ENCODE assay signal across 21 cellular contexts in genomic region chr1:237011432-237011831, GRCh38. TPM values are rescaled to one million over a fixed set of nuclear protein-coding genes. Genes with fewer than 3 reads are reported as not detected.
DNase-seq lines count a peak whose midpoint lies in the region; ATAC-seq and TF ChIP-seq lines count a peak whose summit lies in the region.
"Had no signal": no experiment of that assay in that cellular context is flagged by ENCODE, and none has a peak within 500 bp of the region (broad histone marks: within the 10 kb centered on the region; RNA-seq: fewer than 3 reads in every experiment).

No MANE protein-coding gene starts in this region.

- TF ChIP-seq CTCF in coronary artery (IDR thresholded peaks at IDR 0.05) (no peak), tibial artery (IDR thresholded peaks at IDR 0.05) (no peak)

- DNase-seq in coronary artery (ENCODE audit: low spot score) (no peak), left cardiac atrium (no peak), tibial artery (no peak), occipital lobe (lab: John Stamatoyannopoulos, UW) (no peak), OCI-M1 (lab: John Stamatoyannopoulos, UW) (no peak)
- DNase-seq: Calu3; CD8-positive, alpha-beta T cell; DMS53; EL; NCI-H1105; NCI-H2081 treated with DMSO at 0.1 percent for 48 hours; NCI-H510A; NCI-H748 treated with DMSO at 0.1 percent for 48 hours; NK-92 treated with Interleukin-12 subunit alpha and Interleukin-12 subunit beta, amount 100 ng/mL, for 24 hours; SHP77 treated with DMSO at 0.1 percent for 48 hours had no signal

- peaks cover 15% of the 10 kb centered on the region for H3K4me1 ChIP-seq in rectal smooth muscle tissue (ENCODE audit: control insufficient read depth, insufficient read depth, low read length)
- peaks cover 0 to 42% (median 18%) of the 10 kb centered on the region in 4 donors for H3K4me1 ChIP-seq in tibial artery
- H3K4me1 ChIP-seq: BLaER1 treated with 17β-estradiol and CSF1 and Interleukin-3, amounts not matched to agents 10 nM and 100 nM had no signal

- no peak overlapping the region for H3K9ac ChIP-seq in rectal smooth muscle tissue (ENCODE audit: low read length)
- H3K9ac ChIP-seq: BLaER1 treated with 17β-estradiol and CSF1 and Interleukin-3, amounts not matched to agents 10 nM and 100 nM had no signal

- no peaks in the 10 kb centered on the region for H3K36me3 ChIP-seq in rectal smooth muscle tissue (ENCODE audit: control insufficient read depth, insufficient read depth, low read length)
- H3K36me3 ChIP-seq in tibial artery: no peaks in the 10 kb centered on the region
- H3K36me3 ChIP-seq: BLaER1 treated with 17β-estradiol and CSF1 and Interleukin-3, amounts not matched to agents 10 nM and 100 nM had no signal

- no peaks in the 10 kb centered on the region for H3K9me3 ChIP-seq in tibial artery
- H3K9me3 ChIP-seq: BLaER1 treated with 17β-estradiol and CSF1 and Interleukin-3, amounts not matched to agents 10 nM and 100 nM had no signal

- H3K27me3 ChIP-seq in rectal smooth muscle tissue (ENCODE audit: control insufficient read depth, insufficient read depth, low read length) (no peaks in the 10 kb centered on the region), tibial artery (no peaks in the 10 kb centered on the region)
- H3K27me3 ChIP-seq: BLaER1 treated with 17β-estradiol and CSF1 and Interleukin-3, amounts not matched to agents 10 nM and 100 nM had no signal

- H3K27ac ChIP-seq in coronary artery (peak overlapping the region; percentile 86 to 95), rectal smooth muscle tissue (ENCODE audit: low read depth, low read length) (peak overlapping the region; percentile 71), tibial artery (peak overlapping the region; percentile 91 to 92)
- H3K27ac ChIP-seq: BLaER1 treated with 17β-estradiol and CSF1 and Interleukin-3, amounts not matched to agents 10 nM and 100 nM had no signal

- ATAC-seq in left cardiac atrium (peak; percentile 44 to 65), HG03159 (IDR thresholded peaks at IDR 0.05; ENCODE audit: unreplicated experiment) (no peak)
- ATAC-seq: CD8-positive, alpha-beta T cell; K562 had no signal

- H3K4me3 ChIP-seq in coronary artery (no peak overlapping the region), rectal smooth muscle tissue (ENCODE audit: low read length) (no peak overlapping the region), tibial artery (no peak overlapping the region)
- H3K4me3 ChIP-seq: BLaER1 treated with 17β-estradiol and CSF1 and Interleukin-3, amounts not matched to agents 10 nM and 100 nM; K562 had no signal

- intact Hi-C loops in left cardiac atrium (cut with DNase I): no loop called here
- intact Hi-C loops in tibial artery (cut with DNase I; ENCODE audit: low total_unique reads): no loop called here

RNA-seq across cellular contexts. Expression of gene MT1HL1, which starts 7.2 kb away (rescaled TPM):
- total RNA-seq in left cardiac atrium: not detected
- not detected for total RNA-seq in occipital lobe
- total RNA-seq: Calu3; CD8-positive, alpha-beta T cell; H1; K562; OCI-LY7 had no signal

RNA-seq across cellular contexts. Expression of gene RYR2, which starts 30.6 kb away (rescaled TPM):
- total RNA-seq in left cardiac atrium (100 to 1,000 TPM; 433 to 446 TPM), occipital lobe (40.7 TPM)
- total RNA-seq: CD8-positive, alpha-beta T cell; OCI-LY7 had no signal

Comparison
In these comparisons a context has a peak if more than half of its experiments do, and no peak if none do; other contexts are left out.
1. RNA of gene RYR2, which starts 30.6 kb away (total RNA-seq): 433 to 446 TPM in left cardiac atrium; 40.7 TPM in occipital lobe (single experiment); every median in the first group is over 10 times any median in the second.
2. Peak in every context shown above with its lines, with median percentiles within 50 percentile points of each other: H3K27ac ChIP-seq.